ENCODE assay signal across 21 cellular contexts in the genomic region with DNA sequence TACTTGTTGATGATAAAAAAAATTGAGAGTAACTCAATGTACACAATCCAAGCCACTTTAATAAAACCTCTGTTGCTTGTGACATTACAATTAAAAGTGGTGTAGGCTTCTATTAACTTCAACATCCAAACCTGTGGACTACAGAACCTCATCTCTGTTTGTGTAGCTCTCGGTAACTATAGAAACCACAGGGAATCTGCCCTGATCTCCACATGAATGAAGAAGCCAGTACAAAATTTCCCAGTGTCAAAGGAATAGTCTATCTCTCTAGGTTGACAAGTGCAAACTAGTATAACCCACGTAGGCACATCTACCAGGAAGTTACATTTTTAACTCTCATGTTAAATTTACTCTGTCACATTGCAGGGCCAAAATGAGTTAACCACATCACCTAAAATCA.
DNase-seq lines count a peak whose midpoint lies in the region; FAIRE-seq and TF ChIP-seq lines count a peak whose summit lies in the region.
"Had no signal": no experiment of that assay in that cellular context is flagged by ENCODE, and none has a peak within 500 bp of the region (broad histone marks: within the 10 kb centered on the region; RNA-seq: fewer than 3 reads in every experiment).

No MANE protein-coding gene starts in this region.

- H3K27ac ChIP-seq in ectodermal cell (ENCODE audit: insufficient read depth, low read depth, low read length, poor library complexity, severe bottlenecking) (peak overlapping the region; percentile 57), keratinocyte (ENCODE audit: control insufficient read depth, insufficient read depth, low read length) (peak overlapping the region; percentile 30)
- no peak overlapping the region for H3K27ac ChIP-seq in CD8-positive, alpha-beta memory T cell (ENCODE audit: low read depth, low read length)
- H3K27ac ChIP-seq: ascending aorta, heart right ventricle, prostate gland, SK-N-MC, VCaP had no signal

- no peak overlapping the region for H3K4me2 ChIP-seq in keratinocyte (ENCODE audit: control insufficient read depth, extremely low read depth, insufficient read depth, low read depth, low read length)

- no peaks in the 10 kb centered on the region for H3K9me3 Mint-ChIP-seq in progenitor cell of endocrine pancreas (ENCODE audit: low read depth)
- no peaks in the 10 kb centered on the region for H3K9me3 Mint-ChIP-seq in CD8-positive, alpha-beta memory T cell
- H3K9me3 Mint-ChIP-seq: stimulated activated naive CD8-positive, alpha-beta T cell treated with anti-CD3 and anti-CD28 coated beads, Interleukin-15, Interleukin-2, amounts not matched to agents 100 ng/mL and 50 ng/mL, for 24 hours had no signal

- H3K4me1 Mint-ChIP-seq in progenitor cell of endocrine pancreas (ENCODE audit: low read depth): peaks cover 7% of the 10 kb centered on the region
- H3K4me1 Mint-ChIP-seq in CD8-positive, alpha-beta memory T cell: peaks cover 6 to 16% (median 13%) of the 10 kb centered on the region in 3 donors

- H3K4me3 Mint-ChIP-seq in progenitor cell of endocrine pancreas (ENCODE audit: low read depth): no peak overlapping the region
- H3K4me3 Mint-ChIP-seq in CD8-positive, alpha-beta memory T cell: no peak overlapping the region
- H3K4me3 Mint-ChIP-seq: activated naive CD8-positive, alpha-beta T cell; stimulated activated naive CD8-positive, alpha-beta T cell treated with anti-CD3 and anti-CD28 coated beads, Interleukin-15, Interleukin-2, amounts not matched to agents 100 ng/mL and 50 ng/mL, for 24 hours had no signal

- H3K27ac Mint-ChIP-seq in progenitor cell of endocrine pancreas: no peak overlapping the region
- no peak overlapping the region for H3K27ac Mint-ChIP-seq in CD8-positive, alpha-beta memory T cell
- H3K27ac Mint-ChIP-seq: activated naive CD8-positive, alpha-beta T cell; stimulated activated naive CD8-positive, alpha-beta T cell treated with anti-CD3 and anti-CD28 coated beads, Interleukin-15, Interleukin-2, amounts not matched to agents 100 ng/mL and 50 ng/mL, for 24 hours had no signal

- H3K9me1 ChIP-seq in keratinocyte (ENCODE audit: control insufficient read depth, extremely low read depth, insufficient read depth, low read length): no peaks in the 10 kb centered on the region

- POLR2A ChIA-PET in CD8-positive, alpha-beta memory T cell (lab: Charles Lee): no interaction called here

- TF ChIP-seq CTCF in keratinocyte (optimal IDR thresholded peaks at IDR 0.05 in 1 of 3, IDR thresholded peaks at IDR 0.05 in 1 of 3, conservative IDR thresholded peaks at IDR 0.05 in 1 of 3; ENCODE audit: extremely low read depth in 1 of 3, insufficient read depth in 2 of 3, low read length in 3 of 3) (no peak), progenitor cell of endocrine pancreas (IDR thresholded peaks at IDR 0.05; ENCODE audit: unreplicated experiment) (no peak)

- no peaks in the 10 kb centered on the region for H4K20me1 ChIP-seq in keratinocyte (ENCODE audit: control insufficient read depth, extremely low read depth, insufficient read depth, low read length)

- WGBS in ectodermal cell, 2 experiments: 26 to 27% methylated on average over 2 of the region's 2 CpGs

- H3K9me3 ChIP-seq in ectodermal cell (ENCODE audit: control insufficient read depth, low read length) (no peaks in the 10 kb centered on the region), keratinocyte (ENCODE audit: control insufficient read depth, low read depth, low read length) (no peaks in the 10 kb centered on the region)
- H3K9me3 ChIP-seq in CD8-positive, alpha-beta memory T cell (ENCODE audit: low read length): no peaks in the 10 kb centered on the region
- H3K9me3 ChIP-seq: ascending aorta, HAP-1, heart right ventricle, prostate gland had no signal

- peaks cover 5% of the 10 kb centered on the region for H3K36me3 Mint-ChIP-seq in progenitor cell of endocrine pancreas (ENCODE audit: insufficient read depth)
- peaks cover 8 to 11% (median 10%) of the 10 kb centered on the region in 3 donors for H3K36me3 Mint-ChIP-seq in CD8-positive, alpha-beta memory T cell

- H3K4me1 ChIP-seq in ectodermal cell (ENCODE audit: control insufficient read depth, insufficient read depth, low read length) (peaks cover 18% of the 10 kb centered on the region), keratinocyte (ENCODE audit: control insufficient read depth, extremely low read depth, insufficient read depth, low read length) (peaks cover 18% of the 10 kb centered on the region)
- H3K4me1 ChIP-seq in CD8-positive, alpha-beta memory T cell (ENCODE audit: insufficient read depth, low read length): peaks cover 2% of the 10 kb centered on the region
- H3K4me1 ChIP-seq: ascending aorta, prostate gland had no signal

- dilution Hi-C loops in keratinocyte (cut with MboI; ENCODE audit: extremely low pct_ligation_motif_present, low sequenced_read_pairs): no loop called here

- H2AFZ ChIP-seq in keratinocyte (ENCODE audit: control insufficient read depth, low read length): no peak overlapping the region

- H3K4me3 ChIP-seq in ectodermal cell (ENCODE audit: insufficient read depth, low read depth, low read length): no peak overlapping the region
- H3K4me3 ChIP-seq in keratinocyte (ENCODE audit: control insufficient read depth in 2 of 3, extremely low read depth in 1 of 3, insufficient read depth in 2 of 3, low read depth in 1 of 3, low read length in 3 of 3): no peak overlapping the region
- H3K4me3 ChIP-seq in CD8-positive, alpha-beta memory T cell (ENCODE audit: low read length): no peak overlapping the region
- H3K4me3 ChIP-seq: ascending aorta, HAP-1, heart right ventricle, lung, prostate gland, SK-N-MC had no signal

- CTCF ChIA-PET in CD8-positive, alpha-beta memory T cell (lab: Charles Lee): interaction anchor here (0.8 kb wide), 1 partner anchor 22 kb away, joined by 3 read pairs; no protein-coding TSS in a partner anchor

- DNase-seq in GM19239 (ENCODE audit: insufficient read length, low spot score) (no peak), NCI-H1417 (lab: John Stamatoyannopoulos, UW) (peak in 2 of 3 experiments; percentile 17 to 67), keratinocyte (ENCODE audit: low read depth, low spot score) (no peak), progenitor cell of endocrine pancreas (ENCODE audit: low spot score, unreplicated experiment) (no peak), urothelium cell line (ENCODE audit: low spot score) (no peak)
- DNase-seq in CD8-positive, alpha-beta memory T cell: no peak
- DNase-seq: C1 segment of cervical spinal cord, heart right ventricle, NCI-H1048, NCI-H2029 treated with DMSO at 0.1 percent for 48 hours, NCI-H510A, RPMI8226 had no signal

- FAIRE-seq in GM19239 (lab: Jason Lieb, UNC): peak; percentile 11
- FAIRE-seq in keratinocyte (lab: Jason Lieb, UNC): peak; percentile 57
- FAIRE-seq in urothelium cell line (lab: Jason Lieb, UNC): no peak

- H3K36me3 ChIP-seq in ectodermal cell (ENCODE audit: control insufficient read depth, insufficient read depth, low read length) (no peaks in the 10 kb centered on the region), keratinocyte (ENCODE audit: control insufficient read depth in 2 of 2, extremely low read depth in 1 of 2, insufficient read depth in 2 of 2, low read length in 2 of 2) (no peaks in the 10 kb centered on the region)
- H3K36me3 ChIP-seq in CD8-positive, alpha-beta memory T cell (ENCODE audit: insufficient read depth, low read length): no peaks in the 10 kb centered on the region
- H3K36me3 ChIP-seq: ascending aorta, HAP-1, prostate gland had no signal

- H3K27me3 Mint-ChIP-seq in progenitor cell of endocrine pancreas: no peaks in the 10 kb centered on the region
- no peaks in the 10 kb centered on the region for H3K27me3 Mint-ChIP-seq in CD8-positive, alpha-beta memory T cell
- H3K27me3 Mint-ChIP-seq: activated naive CD8-positive, alpha-beta T cell; stimulated activated naive CD8-positive, alpha-beta T cell treated with anti-CD3 and anti-CD28 coated beads, Interleukin-15, Interleukin-2, amounts not matched to agents 100 ng/mL and 50 ng/mL, for 24 hours had no signal

- no peaks in the 10 kb centered on the region for H3K79me2 ChIP-seq in keratinocyte (ENCODE audit: control insufficient read depth, insufficient read depth, low read length)

- H3K9ac ChIP-seq in keratinocyte (ENCODE audit: control insufficient read depth, extremely low read depth, insufficient read depth, low read length): no peak overlapping the region

- H3K27me3 ChIP-seq in ectodermal cell (ENCODE audit: control insufficient read depth, insufficient read depth, low read length, poor library complexity, severe bottlenecking) (no peaks in the 10 kb centered on the region), keratinocyte (ENCODE audit: control insufficient read depth, extremely low read depth, insufficient read depth, low read length) (no peaks in the 10 kb centered on the region)
- H3K27me3 ChIP-seq in CD8-positive, alpha-beta memory T cell (ENCODE audit: insufficient read depth, low read length, poor library complexity, severe bottlenecking): no peaks in the 10 kb centered on the region
- H3K27me3 ChIP-seq: ascending aorta, heart right ventricle had no signal

Comparison
In these comparisons a context has a peak if more than half of its experiments do, and no peak if none do; other contexts are left out.
1. DNase-seq: peak in NCI-H1417 (2 of 3); none in GM19239 (single experiment), keratinocyte (single experiment), progenitor cell of endocrine pancreas (single experiment), CD8-positive, alpha-beta memory T cell (0 of 5) and urothelium cell line (single experiment).